ENCODE assay signal across 9 cellular contexts in the genomic region with DNA sequence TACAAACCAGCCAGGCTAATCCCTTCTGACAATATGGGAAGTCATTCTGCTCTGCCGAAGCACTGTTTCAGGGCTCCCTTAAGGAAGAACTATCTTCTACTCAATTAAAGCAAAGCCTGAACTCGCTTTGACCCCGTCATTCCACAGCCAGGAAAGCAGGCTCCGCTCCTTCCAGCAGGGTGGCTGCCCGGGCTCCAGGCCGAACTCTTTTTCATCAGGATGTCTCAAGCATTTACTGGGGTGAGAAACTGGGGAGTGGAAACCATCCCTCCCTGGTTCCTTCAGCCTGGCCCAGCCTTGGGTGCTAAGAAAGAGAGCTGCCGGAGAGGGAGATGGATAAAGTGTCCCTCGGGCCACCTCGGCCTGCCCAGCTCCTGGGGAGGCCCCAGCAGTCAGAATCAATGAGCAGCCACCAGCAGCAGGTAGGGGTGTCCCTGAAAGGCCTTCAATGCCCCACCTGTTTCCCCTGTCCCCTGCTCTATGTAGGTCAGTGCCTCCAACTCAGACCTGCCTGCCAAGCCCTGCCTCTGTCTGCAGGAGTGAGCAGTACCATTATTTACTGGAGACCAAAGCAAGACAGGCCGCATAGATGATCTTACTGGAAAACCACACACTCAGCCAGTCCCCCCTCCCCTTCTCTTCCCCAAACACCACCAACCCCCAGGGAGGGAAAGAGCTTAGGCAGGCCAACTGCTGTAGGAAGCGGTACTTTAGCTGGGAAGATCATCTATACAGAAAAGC.
DNase-seq lines count a peak whose midpoint lies in the region; TF ChIP-seq lines count a peak whose summit lies in the region.
"Had no signal": no experiment of that assay in that cellular context is flagged by ENCODE, and none has a peak within 500 bp of the region (broad histone marks: within the 10 kb centered on the region; RNA-seq: fewer than 3 reads in every experiment).

No MANE protein-coding gene starts in this region.

- H3K27me3 Mint-ChIP-seq in nephron progenitor cell (ENCODE audit: low read depth, poor library complexity): peaks cover 17% of the 10 kb centered on the region
- peaks cover 3% of the 10 kb centered on the region for H3K27me3 Mint-ChIP-seq in activated T-cell treated with anti-CD3 and anti-CD28 coated beads, Interleukin-2, amount 50 U/mL, for 24 hours
- peaks cover 34% of the 10 kb centered on the region for H3K27me3 Mint-ChIP-seq in progenitor cell of endocrine pancreas

- H3K4me3 Mint-ChIP-seq in nephron progenitor cell (peak overlapping the region; percentile 45), progenitor cell of endocrine pancreas (ENCODE audit: low read depth) (no peak overlapping the region)
- H3K4me3 Mint-ChIP-seq in activated T-cell treated with anti-CD3 and anti-CD28 coated beads, Interleukin-2, amount 50 U/mL, for 24 hours: no peak overlapping the region

- no peaks in the 10 kb centered on the region for H3K36me3 Mint-ChIP-seq in nephron progenitor cell (ENCODE audit: low read depth)
- no peaks in the 10 kb centered on the region for H3K36me3 Mint-ChIP-seq in activated T-cell treated with anti-CD3 and anti-CD28 coated beads, Interleukin-2, amount 50 U/mL, for 24 hours (ENCODE audit: low read depth)
- no peaks in the 10 kb centered on the region for H3K36me3 Mint-ChIP-seq in progenitor cell of endocrine pancreas (ENCODE audit: insufficient read depth)

- peak overlapping the region; percentile 37 for H3K27ac Mint-ChIP-seq in nephron progenitor cell
- H3K27ac Mint-ChIP-seq in activated T-cell treated with anti-CD3 and anti-CD28 coated beads, Interleukin-2, amount 50 U/mL, for 24 hours: no peak overlapping the region
- no peak overlapping the region for H3K27ac Mint-ChIP-seq in progenitor cell of endocrine pancreas

- peaks cover 58% of the 10 kb centered on the region for H3K4me1 Mint-ChIP-seq in nephron progenitor cell
- no peaks in the 10 kb centered on the region for H3K4me1 Mint-ChIP-seq in activated T-cell treated with anti-CD3 and anti-CD28 coated beads, Interleukin-2, amount 50 U/mL, for 24 hours (ENCODE audit: low read depth)
- peaks cover 28% of the 10 kb centered on the region for H3K4me1 Mint-ChIP-seq in progenitor cell of endocrine pancreas (ENCODE audit: low read depth)

- intact Hi-C loops in dorsolateral prefrontal cortex (cut with DNase I): no loop called here

- DNase-seq in AG08395 (ENCODE audit: low spot score): peak; percentile 17
- DNase-seq in MV-4-11 (lab: John Stamatoyannopoulos, UW): peak; percentile 7
- DNase-seq in dorsolateral prefrontal cortex: no peak
- peak; percentile 33 for DNase-seq in nephron progenitor cell
- DNase-seq in activated T-cell treated with anti-CD3 and anti-CD28 coated beads, Interleukin-2, amount 50 U/mL, for 24 hours: no peak
- DNase-seq in progenitor cell of endocrine pancreas (ENCODE audit: low spot score, unreplicated experiment): no peak
- DNase-seq in SIG-M5 (lab: John Stamatoyannopoulos, UW): no peak
- DNase-seq in inferior parietal cortex (ENCODE audit: extremely low spot score): no peak
- DNase-seq: activated T-cell treated with anti-CD3 and anti-CD28 coated beads for 4 hours had no signal

- H3K9me3 Mint-ChIP-seq in nephron progenitor cell: no peaks in the 10 kb centered on the region
- no peaks in the 10 kb centered on the region for H3K9me3 Mint-ChIP-seq in activated T-cell treated with anti-CD3 and anti-CD28 coated beads, Interleukin-2, amount 50 U/mL, for 24 hours
- H3K9me3 Mint-ChIP-seq in progenitor cell of endocrine pancreas (ENCODE audit: low read depth): no peaks in the 10 kb centered on the region

- TF ChIP-seq CTCF in dorsolateral prefrontal cortex (IDR thresholded peaks at IDR 0.05 in 54 of 56, conservative IDR thresholded peaks at IDR 0.05 in 2 of 56; ENCODE audit: low read depth in 1 of 56, partially characterized antibody in 56 of 56) (no peak), nephron progenitor cell (IDR thresholded peaks at IDR 0.05) (no peak), progenitor cell of endocrine pancreas (IDR thresholded peaks at IDR 0.05; ENCODE audit: unreplicated experiment) (no peak)

- H3K4me3 ChIP-seq in dorsolateral prefrontal cortex: peak overlapping the region in 2 of 59 donors; percentile 4 to 16

- no peaks in the 10 kb centered on the region for H3K27me3 ChIP-seq in dorsolateral prefrontal cortex

- H3K27ac ChIP-seq in dorsolateral prefrontal cortex: peak overlapping the region in 30 of 59 donors; percentile 1 to 63 (median 28)

Comparison
In these comparisons a context has a peak if more than half of its experiments do, and no peak if none do; other contexts are left out.
1. DNase-seq: peak in AG08395 (single experiment), MV-4-11 (single experiment) and nephron progenitor cell (single experiment); none in dorsolateral prefrontal cortex (0 of 10), activated T-cell treated with anti-CD3 and anti-CD28 coated beads, Interleukin-2, amount 50 U/mL, for 24 hours (single experiment), progenitor cell of endocrine pancreas (single experiment), SIG-M5 (single experiment) and inferior parietal cortex (single experiment).